ENCODE assay signal across 1 cellular context in the genomic region with DNA sequence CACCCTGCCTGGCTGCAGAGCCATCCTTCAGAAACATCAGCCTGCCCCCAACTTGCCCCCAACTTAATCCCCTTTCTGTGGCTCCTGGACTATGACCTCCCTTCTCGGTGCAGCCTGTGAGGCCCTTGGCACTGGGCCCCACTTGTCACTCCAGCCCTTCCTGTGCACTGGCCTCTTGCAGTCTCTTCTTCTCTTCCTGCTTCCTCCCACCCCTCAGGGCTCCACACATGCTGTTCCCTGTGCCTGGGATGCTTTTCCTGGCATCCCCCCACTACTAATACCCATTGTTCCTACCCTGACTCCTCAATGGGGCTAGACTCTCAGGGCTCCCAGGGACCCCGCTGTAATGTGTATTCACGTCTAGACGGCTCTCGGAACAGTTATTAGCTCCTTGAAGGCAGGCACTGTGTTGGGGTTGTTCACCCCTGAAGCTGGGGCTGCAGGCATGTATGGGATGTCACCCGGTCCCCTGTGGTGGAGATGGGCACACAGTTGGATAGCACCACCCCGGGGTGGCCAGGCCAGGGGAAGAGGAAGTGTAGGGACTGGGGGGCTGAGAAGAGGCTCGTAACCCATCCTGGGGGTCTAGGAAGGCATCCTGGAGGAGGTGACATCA.
TF ChIP-seq lines count a peak whose summit lies in the region.

No MANE protein-coding gene starts in this region.

TF ChIP-seq in GM23338, 12 proteins besides CTCF, POLR2A, EP300 and RAD21 (continued from another document):
- TF ChIP-seq, protein P1, sequence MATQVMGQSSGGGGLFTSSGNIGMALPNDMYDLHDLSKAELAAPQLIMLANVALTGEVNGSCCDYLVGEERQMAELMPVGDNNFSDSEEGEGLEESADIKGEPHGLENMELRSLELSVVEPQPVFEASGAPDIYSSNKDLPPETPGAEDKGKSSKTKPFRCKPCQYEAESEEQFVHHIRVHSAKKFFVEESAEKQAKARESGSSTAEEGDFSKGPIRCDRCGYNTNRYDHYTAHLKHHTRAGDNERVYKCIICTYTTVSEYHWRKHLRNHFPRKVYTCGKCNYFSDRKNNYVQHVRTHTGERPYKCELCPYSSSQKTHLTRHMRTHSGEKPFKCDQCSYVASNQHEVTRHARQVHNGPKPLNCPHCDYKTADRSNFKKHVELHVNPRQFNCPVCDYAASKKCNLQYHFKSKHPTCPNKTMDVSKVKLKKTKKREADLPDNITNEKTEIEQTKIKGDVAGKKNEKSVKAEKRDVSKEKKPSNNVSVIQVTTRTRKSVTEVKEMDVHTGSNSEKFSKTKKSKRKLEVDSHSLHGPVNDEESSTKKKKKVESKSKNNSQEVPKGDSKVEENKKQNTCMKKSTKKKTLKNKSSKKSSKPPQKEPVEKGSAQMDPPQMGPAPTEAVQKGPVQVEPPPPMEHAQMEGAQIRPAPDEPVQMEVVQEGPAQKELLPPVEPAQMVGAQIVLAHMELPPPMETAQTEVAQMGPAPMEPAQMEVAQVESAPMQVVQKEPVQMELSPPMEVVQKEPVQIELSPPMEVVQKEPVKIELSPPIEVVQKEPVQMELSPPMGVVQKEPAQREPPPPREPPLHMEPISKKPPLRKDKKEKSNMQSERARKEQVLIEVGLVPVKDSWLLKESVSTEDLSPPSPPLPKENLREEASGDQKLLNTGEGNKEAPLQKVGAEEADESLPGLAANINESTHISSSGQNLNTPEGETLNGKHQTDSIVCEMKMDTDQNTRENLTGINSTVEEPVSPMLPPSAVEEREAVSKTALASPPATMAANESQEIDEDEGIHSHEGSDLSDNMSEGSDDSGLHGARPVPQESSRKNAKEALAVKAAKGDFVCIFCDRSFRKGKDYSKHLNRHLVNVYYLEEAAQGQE (IDR thresholded peaks at IDR 0.05; ENCODE audit: unreplicated experiment): no peak
- no peak for TF ChIP-seq CREB1 (CRISPR knock-in tag; IDR thresholded peaks at IDR 0.05; ENCODE audit: low read depth)
- no peak for TF ChIP-seq ZNF331 (CRISPR knock-in tag; IDR thresholded peaks at IDR 0.05; ENCODE audit: low read depth)
- TF ChIP-seq, protein P2, sequence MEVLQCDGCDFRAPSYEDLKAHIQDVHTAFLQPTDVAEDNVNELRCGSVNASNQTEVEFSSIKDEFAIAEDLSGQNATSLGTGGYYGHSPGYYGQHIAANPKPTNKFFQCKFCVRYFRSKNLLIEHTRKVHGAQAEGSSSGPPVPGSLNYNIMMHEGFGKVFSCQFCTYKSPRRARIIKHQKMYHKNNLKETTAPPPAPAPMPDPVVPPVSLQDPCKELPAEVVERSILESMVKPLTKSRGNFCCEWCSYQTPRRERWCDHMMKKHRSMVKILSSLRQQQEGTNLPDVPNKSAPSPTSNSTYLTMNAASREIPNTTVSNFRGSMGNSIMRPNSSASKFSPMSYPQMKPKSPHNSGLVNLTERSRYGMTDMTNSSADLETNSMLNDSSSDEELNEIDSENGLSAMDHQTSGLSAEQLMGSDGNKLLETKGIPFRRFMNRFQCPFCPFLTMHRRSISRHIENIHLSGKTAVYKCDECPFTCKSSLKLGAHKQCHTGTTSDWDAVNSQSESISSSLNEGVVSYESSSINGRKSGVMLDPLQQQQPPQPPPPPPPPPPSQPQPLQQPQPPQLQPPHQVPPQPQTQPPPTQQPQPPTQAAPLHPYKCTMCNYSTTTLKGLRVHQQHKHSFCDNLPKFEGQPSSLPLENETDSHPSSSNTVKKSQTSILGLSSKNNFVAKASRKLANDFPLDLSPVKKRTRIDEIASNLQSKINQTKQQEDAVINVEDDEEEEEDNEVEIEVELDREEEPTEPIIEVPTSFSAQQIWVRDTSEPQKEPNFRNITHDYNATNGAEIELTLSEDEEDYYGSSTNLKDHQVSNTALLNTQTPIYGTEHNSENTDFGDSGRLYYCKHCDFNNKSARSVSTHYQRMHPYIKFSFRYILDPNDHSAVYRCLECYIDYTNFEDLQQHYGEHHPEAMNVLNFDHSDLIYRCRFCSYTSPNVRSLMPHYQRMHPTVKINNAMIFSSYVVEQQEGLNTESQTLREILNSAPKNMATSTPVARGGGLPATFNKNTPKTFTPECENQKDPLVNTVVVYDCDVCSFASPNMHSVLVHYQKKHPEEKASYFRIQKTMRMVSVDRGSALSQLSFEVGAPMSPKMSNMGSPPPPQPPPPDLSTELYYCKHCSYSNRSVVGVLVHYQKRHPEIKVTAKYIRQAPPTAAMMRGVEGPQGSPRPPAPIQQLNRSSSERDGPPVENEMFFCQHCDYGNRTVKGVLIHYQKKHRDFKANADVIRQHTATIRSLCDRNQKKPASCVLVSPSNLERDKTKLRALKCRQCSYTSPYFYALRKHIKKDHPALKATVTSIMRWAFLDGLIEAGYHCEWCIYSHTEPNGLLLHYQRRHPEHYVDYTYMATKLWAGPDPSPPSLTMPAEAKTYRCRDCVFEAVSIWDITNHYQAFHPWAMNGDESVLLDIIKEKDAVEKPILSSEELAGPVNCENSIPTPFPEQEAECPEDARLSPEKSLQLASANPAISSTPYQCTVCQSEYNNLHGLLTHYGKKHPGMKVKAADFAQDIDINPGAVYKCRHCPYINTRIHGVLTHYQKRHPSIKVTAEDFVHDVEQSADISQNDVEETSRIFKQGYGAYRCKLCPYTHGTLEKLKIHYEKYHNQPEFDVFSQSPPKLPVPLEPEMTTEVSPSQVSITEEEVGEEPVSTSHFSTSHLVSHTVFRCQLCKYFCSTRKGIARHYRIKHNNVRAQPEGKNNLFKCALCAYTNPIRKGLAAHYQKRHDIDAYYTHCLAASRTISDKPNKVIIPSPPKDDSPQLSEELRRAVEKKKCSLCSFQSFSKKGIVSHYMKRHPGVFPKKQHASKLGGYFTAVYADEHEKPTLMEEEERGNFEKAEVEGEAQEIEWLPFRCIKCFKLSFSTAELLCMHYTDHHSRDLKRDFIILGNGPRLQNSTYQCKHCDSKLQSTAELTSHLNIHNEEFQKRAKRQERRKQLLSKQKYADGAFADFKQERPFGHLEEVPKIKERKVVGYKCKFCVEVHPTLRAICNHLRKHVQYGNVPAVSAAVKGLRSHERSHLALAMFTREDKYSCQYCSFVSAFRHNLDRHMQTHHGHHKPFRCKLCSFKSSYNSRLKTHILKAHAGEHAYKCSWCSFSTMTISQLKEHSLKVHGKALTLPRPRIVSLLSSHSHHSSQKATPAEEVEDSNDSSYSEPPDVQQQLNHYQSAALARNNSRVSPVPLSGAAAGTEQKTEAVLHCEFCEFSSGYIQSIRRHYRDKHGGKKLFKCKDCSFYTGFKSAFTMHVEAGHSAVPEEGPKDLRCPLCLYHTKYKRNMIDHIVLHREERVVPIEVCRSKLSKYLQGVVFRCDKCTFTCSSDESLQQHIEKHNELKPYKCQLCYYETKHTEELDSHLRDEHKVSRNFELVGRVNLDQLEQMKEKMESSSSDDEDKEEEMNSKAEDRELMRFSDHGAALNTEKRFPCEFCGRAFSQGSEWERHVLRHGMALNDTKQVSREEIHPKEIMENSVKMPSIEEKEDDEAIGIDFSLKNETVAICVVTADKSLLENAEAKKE (CRISPR knock-in tag; IDR thresholded peaks at IDR 0.05): no peak
- TF ChIP-seq ZNF114 (CRISPR knock-in tag; IDR thresholded peaks at IDR 0.05): no peak
- TF ChIP-seq POLR2AphosphoS5 (IDR thresholded peaks at IDR 0.05; ENCODE audit: low read depth): no peak
